ENCODE assay signal across 33 cellular contexts in genomic region chr17:58367462-58367861, GRCh38. TPM values are rescaled to one million over a fixed set of nuclear protein-coding genes. Genes with fewer than 3 reads are reported as not detected.
"Had no signal": no experiment of that assay in that cellular context is flagged by ENCODE, and none has a peak within 500 bp of the region (broad histone marks: within the 10 kb centered on the region; RNA-seq: fewer than 3 reads in every experiment).

No MANE protein-coding gene starts in this region.

- H3K27me3 Mint-ChIP-seq: activated B cell treated with CpG ODN at 0.5 μM for 24 hours; central memory CD8-positive, alpha-beta T cell; naive B cell; progenitor cell of endocrine pancreas; stimulated activated memory B cell treated with anti-CD40 and anti-IgM and Interleukin-4, amounts not matched to agents 10 μg/mL and 1 μg/mL and 100 μg/mL, for 72 hours had no signal

- H3K36me3 Mint-ChIP-seq: activated naive CD4-positive, alpha-beta T cell treated with anti-CD3 and anti-CD28 coated beads, Interleukin-2, amount 50 U/mL, for 72 hours; stimulated activated memory B cell treated with anti-CD40 and anti-IgM and Interleukin-4, amounts not matched to agents 10 μg/mL and 1 μg/mL and 100 μg/mL, for 72 hours had no signal

- H3K9me3 ChIP-seq: esophagus squamous epithelium, heart right ventricle, left lung, lower lobe of right lung, neutrophil, ovary, suprapubic skin, tibial nerve had no signal

- H3K4me1 ChIP-seq: left lung, lower lobe of right lung, tibial nerve had no signal

- H3K4me3 Mint-ChIP-seq: activated B cell treated with CpG ODN at 0.5 μM for 24 hours; activated CD8-positive, alpha-beta T cell treated with anti-CD3 and anti-CD28 coated beads, Interleukin-2, amount 10 ng/mL, durations not matched to agents 7 days and 5 days; activated T-cell treated with anti-CD3 and anti-CD28 coated beads, Interleukin-2, amount 50 U/mL, for 72 hours; central memory CD8-positive, alpha-beta T cell; dendritic cell treated with granulocyte-macrophage colony-stimulating factor and Interleukin-4, amounts not matched to agents 40 ng/mL and 50 ng/mL, for 4 days; naive B cell; nephron progenitor cell; stimulated activated memory B cell treated with anti-CD40 and anti-IgM and Interleukin-4, amounts not matched to agents 10 μg/mL and 1 μg/mL and 100 μg/mL, for 72 hours had no signal

- DNase-seq: activated B cell treated with CpG ODN at 0.5 μM for 24 hours; activated CD8-positive, alpha-beta T cell treated with anti-CD3 and anti-CD28 coated beads, Interleukin-2, amount 10 ng/mL, durations not matched to agents 7 days and 5 days; activated naive CD4-positive, alpha-beta T cell; activated T-cell treated with anti-CD3 and anti-CD28 coated beads for 4 hours; activated T-cell treated with anti-CD3 and anti-CD28 coated beads, Interleukin-2, amount 50 U/mL, for 72 hours; esophagus squamous epithelium; foreskin melanocyte; heart right ventricle; kidney glomerular epithelial cell; left lung; lower lobe of right lung; naive B cell; nephron progenitor cell; ovary; retina; stimulated activated CD4-positive, alpha-beta T cell treated with anti-CD3 and anti-CD28 coated beads, Interleukin-1b, Interleukin-23, amount 100 ng/mL, for 48 hours; stimulated activated CD4-positive, alpha-beta T cell treated with anti-CD3 and anti-CD28 coated beads, Interleukin-4, amount 100 ng/mL, for 4 hours; stimulated activated CD8-positive, alpha-beta memory T cell treated with anti-CD3 and anti-CD28 coated beads, Interleukin-4, amount 100 ng/mL, for 48 hours; T-helper 1 cell had no signal

- H3K27ac ChIP-seq: esophagus squamous epithelium, heart right ventricle, left lung, lower lobe of right lung, neutrophil, ovary, suprapubic skin, tibial nerve had no signal

- H3K27me3 ChIP-seq: left lung, neutrophil, ovary, suprapubic skin, tibial nerve had no signal

- H3K4me3 ChIP-seq: esophagus squamous epithelium, heart right ventricle, left lung, lower lobe of right lung, ovary, skin epidermis, suprapubic skin, tibial nerve had no signal

- FAIRE-seq: bronchial epithelial cell, TTC549 had no signal

- H3K36me3 ChIP-seq: heart right ventricle, left lung, neutrophil, ovary, suprapubic skin, tibial nerve had no signal

- H3K9me3 Mint-ChIP-seq: activated B cell treated with CpG ODN at 0.5 μM for 24 hours; activated naive CD4-positive, alpha-beta T cell treated with anti-CD3 and anti-CD28 coated beads, Interleukin-2, amount 50 U/mL, for 72 hours; activated T-cell treated with anti-CD3 and anti-CD28 coated beads, Interleukin-2, amount 50 U/mL, for 72 hours; central memory CD8-positive, alpha-beta T cell; dendritic cell treated with granulocyte-macrophage colony-stimulating factor and Interleukin-4, amounts not matched to agents 40 ng/mL and 50 ng/mL, for 4 days; naive B cell; nephron progenitor cell; stimulated activated memory B cell treated with anti-CD40 and anti-IgM and Interleukin-4, amounts not matched to agents 10 μg/mL and 1 μg/mL and 100 μg/mL, for 72 hours had no signal

- ATAC-seq: activated CD8-positive, alpha-beta T cell treated with anti-CD3 and anti-CD28 coated beads, Interleukin-2, amount 10 ng/mL, durations not matched to agents 7 days and 5 days; activated naive CD4-positive, alpha-beta T cell treated with anti-CD3 and anti-CD28 coated beads, Interleukin-2, amount 50 U/mL, for 72 hours; activated T-cell treated with anti-CD3 and anti-CD28 coated beads, Interleukin-2, amount 50 U/mL, for 72 hours; heart right ventricle; left lung; lower lobe of right lung; sciatic nerve; stimulated activated memory B cell treated with anti-CD40 and anti-IgM and Interleukin-4, amounts not matched to agents 10 μg/mL and 1 μg/mL and 100 μg/mL, for 72 hours had no signal

- H3K27ac Mint-ChIP-seq: activated B cell treated with CpG ODN at 0.5 μM for 24 hours; activated CD8-positive, alpha-beta T cell treated with anti-CD3 and anti-CD28 coated beads, Interleukin-2, amount 10 ng/mL, durations not matched to agents 7 days and 5 days; activated T-cell treated with anti-CD3 and anti-CD28 coated beads, Interleukin-2, amount 50 U/mL, for 72 hours; dendritic cell treated with granulocyte-macrophage colony-stimulating factor and Interleukin-4, amounts not matched to agents 40 ng/mL and 50 ng/mL, for 4 days; nephron progenitor cell; progenitor cell of endocrine pancreas; stimulated activated memory B cell treated with anti-CD40 and anti-IgM and Interleukin-4, amounts not matched to agents 10 μg/mL and 1 μg/mL and 100 μg/mL, for 72 hours had no signal

RNA-seq across cellular contexts. Expression of gene RNF43, which starts 49.9 kb away (rescaled TPM):
- total RNA-seq: glomerular endothelial cell, mesenteric fat pad had no signal
